In genomic region chr1:229888561-229889001, GRCh38 we compare ENCODE assay signal across 26 cellular contexts.
DNase-seq lines count a peak whose midpoint lies in the region; ATAC-seq and TF ChIP-seq lines count a peak whose summit lies in the region.
"Had no signal": no experiment of that assay in that cellular context is flagged by ENCODE, and none has a peak within 500 bp of the region (broad histone marks: within the 10 kb centered on the region; RNA-seq: fewer than 3 reads in every experiment).

No MANE protein-coding gene starts in this region.

- H3K4me1 ChIP-seq in right cardiac atrium (ENCODE audit: control insufficient read depth, insufficient read depth, low read length) = no peaks in the 10 kb centered on the region
- H3K4me1 ChIP-seq in gastrocnemius medialis = peaks cover 34 to 44% of the 10 kb centered on the region in 2 donors
- no peaks in the 10 kb centered on the region for H3K4me1 ChIP-seq in neural progenitor cell
- H3K4me1 ChIP-seq: HAP-1, SJCRH30 had no signal

- no peaks in the 10 kb centered on the region for H3K4me1 Mint-ChIP-seq in neural progenitor cell
- H3K4me1 Mint-ChIP-seq: stimulated activated effector memory CD8-positive, alpha-beta T cell treated with anti-CD3 and anti-CD28 coated beads, Interleukin-12 subunit alpha, Interleukin-12 subunit beta, amount 100 ng/mL, for 72 hours had no signal

- H3K79me2 ChIP-seq in neural progenitor cell (ENCODE audit: low read depth) = no peaks in the 10 kb centered on the region

- no peak for TF ChIP-seq POLR2A in gastrocnemius medialis (IDR thresholded peaks at IDR 0.05)

- no peaks in the 10 kb centered on the region for H3F3A ChIP-seq in neural progenitor cell (ENCODE audit: low read depth)

- peaks cover 12% of the 10 kb centered on the region for H3K27me3 Mint-ChIP-seq in neural progenitor cell (ENCODE audit: insufficient read depth, low read depth)

- H3K4me3 ChIP-seq in right cardiac atrium (ENCODE audit: low read length) (no peak overlapping the region), gastrocnemius medialis (no peak overlapping the region), neural progenitor cell (no peak overlapping the region)
- H3K4me3 ChIP-seq: HAP-1, SJCRH30, suprapubic skin had no signal

- no peak overlapping the region for H3K27ac Mint-ChIP-seq in neural progenitor cell
- H3K27ac Mint-ChIP-seq: activated naive CD8-positive, alpha-beta T cell treated with anti-CD3 and anti-CD28 coated beads, Interleukin-2, amount 50 U/mL, for 24 hours; activated T-cell treated with anti-CD3 and anti-CD28 coated beads, Interleukin-2, amount 50 U/mL, for 72 hours; stimulated activated effector memory CD8-positive, alpha-beta T cell treated with anti-CD3 and anti-CD28 coated beads, Interleukin-12 subunit alpha, Interleukin-12 subunit beta, amount 100 ng/mL, for 72 hours had no signal

- peaks cover 2% of the 10 kb centered on the region for H3K9me3 Mint-ChIP-seq in neural progenitor cell
- H3K9me3 Mint-ChIP-seq: activated naive CD8-positive, alpha-beta T cell treated with anti-CD3 and anti-CD28 coated beads, Interleukin-2, amount 50 U/mL, for 24 hours; activated T-cell treated with anti-CD3 and anti-CD28 coated beads, Interleukin-2, amount 50 U/mL, for 72 hours; stimulated activated effector memory CD8-positive, alpha-beta T cell treated with anti-CD3 and anti-CD28 coated beads, Interleukin-12 subunit alpha, Interleukin-12 subunit beta, amount 100 ng/mL, for 72 hours had no signal

- peak overlapping the region; percentile 95 for H3K27ac ChIP-seq in right cardiac atrium (ENCODE audit: low read length)
- peak overlapping the region; percentile 84 to 97 (median 95) for H3K27ac ChIP-seq in gastrocnemius medialis
- no peak overlapping the region for H3K27ac ChIP-seq in neural progenitor cell
- H3K27ac ChIP-seq: 22Rv1, foreskin keratinocyte, HL-60, SJCRH30, WERI-Rb-1 had no signal

- H2AFZ ChIP-seq in neural progenitor cell (replicated peaks) = no peak overlapping the region

- ATAC-seq in right cardiac atrium = peak; percentile 17 to 55
- ATAC-seq in gastrocnemius medialis = peak; percentile 62 to 70
- ATAC-seq: activated naive CD8-positive, alpha-beta T cell treated with anti-CD3 and anti-CD28 coated beads, Interleukin-2, amount 50 U/mL, for 24 hours; activated T-cell treated with anti-CD3 and anti-CD28 coated beads, Interleukin-2, amount 50 U/mL, for 72 hours; foreskin keratinocyte; stimulated activated effector memory CD8-positive, alpha-beta T cell treated with anti-CD3 and anti-CD28 coated beads, Interleukin-12 subunit alpha, Interleukin-12 subunit beta, amount 100 ng/mL, for 72 hours had no signal

- no peak overlapping the region for H3K4me3 Mint-ChIP-seq in neural progenitor cell
- H3K4me3 Mint-ChIP-seq: activated naive CD8-positive, alpha-beta T cell treated with anti-CD3 and anti-CD28 coated beads, Interleukin-2, amount 50 U/mL, for 24 hours; activated T-cell treated with anti-CD3 and anti-CD28 coated beads, Interleukin-2, amount 50 U/mL, for 72 hours; stimulated activated effector memory CD8-positive, alpha-beta T cell treated with anti-CD3 and anti-CD28 coated beads, Interleukin-12 subunit alpha, Interleukin-12 subunit beta, amount 100 ng/mL, for 72 hours had no signal

- no peaks in the 10 kb centered on the region for H3K36me3 ChIP-seq in gastrocnemius medialis
- H3K36me3 ChIP-seq in neural progenitor cell = no peaks in the 10 kb centered on the region
- H3K36me3 ChIP-seq: HAP-1, SJCRH30, suprapubic skin, WERI-Rb-1 had no signal

- H3K9me3 ChIP-seq in right cardiac atrium (ENCODE audit: control insufficient read depth, low read length) = no peaks in the 10 kb centered on the region
- no peaks in the 10 kb centered on the region for H3K9me3 ChIP-seq in gastrocnemius medialis
- no peaks in the 10 kb centered on the region for H3K9me3 ChIP-seq in neural progenitor cell (ENCODE audit: low read depth)
- H3K9me3 ChIP-seq: HAP-1, SJCRH30, suprapubic skin had no signal

- intact Hi-C loops in right cardiac atrium (cut with DNase I) (no loop called here), gastrocnemius medialis (cut with DNase I; ENCODE audit: low total_unique reads) (loop anchor here (2.0 to 10.0 kb wide), 4 partner anchors 178 to 976 kb away; partner anchors contain the start of genes C1orf198 and GALNT2)

- TF ChIP-seq CTCF in gastrocnemius medialis (IDR thresholded peaks at IDR 0.05 in 4 of 5, conservative IDR thresholded peaks at IDR 0.05 in 1 of 5) (no peak), neural progenitor cell (IDR thresholded peaks at IDR 0.05) (no peak)

- no peaks in the 10 kb centered on the region for H4K20me1 ChIP-seq in neural progenitor cell (ENCODE audit: low read depth)

- H3K27me3 ChIP-seq in right cardiac atrium (ENCODE audit: control insufficient read depth, insufficient read depth) (no peaks in the 10 kb centered on the region), gastrocnemius medialis (no peaks in the 10 kb centered on the region), neural progenitor cell (no peaks in the 10 kb centered on the region)

- peak; percentile 64 for DNase-seq in NCI-H446 treated with DMSO at 0.1 percent for 48 hours (lab: John Stamatoyannopoulos, UW)
- DNase-seq in NCI-H446 (lab: John Stamatoyannopoulos, UW) = no peak
- DNase-seq in ecto neural progenitor cell (ENCODE audit: low spot score) = peak; percentile 6
- DNase-seq in right cardiac atrium = no peak
- DNase-seq in gastrocnemius medialis = peak; percentile 70 to 84
- DNase-seq in activated CD4-positive, CD25-positive, alpha-beta regulatory T cell (lab: John Stamatoyannopoulos, UW) = no peak
- DNase-seq in neural progenitor cell (ENCODE audit: low spot score) = no peak
- no peak for DNase-seq in AG08395 (ENCODE audit: low spot score)
- DNase-seq: activated CD4-positive, alpha-beta T cell treated with anti-CD3 and anti-CD28 coated beads, Interleukin-2, amount 50 U/mL, for 1 hour; activated naive CD8-positive, alpha-beta T cell treated with anti-CD3 and anti-CD28 coated beads, Interleukin-2, amount 50 U/mL, for 24 hours; activated T-cell treated with anti-CD3 and anti-CD28 coated beads, Interleukin-2, amount 50 U/mL, for 72 hours; central memory CD4-positive, alpha-beta T cell; DMS79; foreskin keratinocyte; GF-D8; MV-4-11; NCI-H146; NCI-H774; SJCRH30; T-helper 9 cell; WERI-Rb-1 had no signal

- no peaks in the 10 kb centered on the region for H3K36me3 Mint-ChIP-seq in neural progenitor cell
- H3K36me3 Mint-ChIP-seq: stimulated activated effector memory CD8-positive, alpha-beta T cell treated with anti-CD3 and anti-CD28 coated beads, Interleukin-12 subunit alpha, Interleukin-12 subunit beta, amount 100 ng/mL, for 72 hours had no signal

- H3K9ac ChIP-seq in neural progenitor cell = no peak overlapping the region

- 68% methylated on average over 3 of the region's 3 CpGs for WGBS in right cardiac atrium

- no peak overlapping the region for H3K4me2 ChIP-seq in neural progenitor cell

- in situ Hi-C loops in gastrocnemius medialis (cut with MboI; ENCODE audit: low sequenced_read_pairs in 4 of 4) = no loop called here

Comparison
In these comparisons a context has a peak if more than half of its experiments do, and no peak if none do; other contexts are left out.
1. DNase-seq: peak in NCI-H446 treated with DMSO at 0.1 percent for 48 hours (single experiment), ecto neural progenitor cell (single experiment) and gastrocnemius medialis (2 of 2); none in NCI-H446 (0 of 2), right cardiac atrium (0 of 3), activated CD4-positive, CD25-positive, alpha-beta regulatory T cell (0 of 4), neural progenitor cell (single experiment) and AG08395 (single experiment).